ENCODE assay signal across 25 cellular contexts in genomic region chr1:168437821-168438220, GRCh38.
A peak's percentile ranks its signal among the peaks of the same experiment; 100 is the strongest.
DNase-seq lines count a peak whose midpoint lies in the region; ATAC-seq and TF ChIP-seq lines count a peak whose summit lies in the region.
"Had no signal": no experiment of that assay in that cellular context is flagged by ENCODE, and none has a peak within 500 bp of the region (broad histone marks: within the 10 kb centered on the region; RNA-seq: fewer than 3 reads in every experiment).

No MANE protein-coding gene starts in this region.

- no peak for DNase-seq in cardiac muscle cell (ENCODE audit: low read depth in 1 of 2, low spot score in 1 of 2)
- no peak for DNase-seq in Right ventricle myocardium superior
- peak in 8 of 10 donors; percentile 37 to 82 (median 66) for DNase-seq in dorsolateral prefrontal cortex
- peak; percentile 66 for DNase-seq in middle frontal gyrus (ENCODE audit: extremely low spot score, low spot score)
- DNase-seq in superior temporal gyrus (ENCODE audit: extremely low spot score): peak; percentile 64
- DNase-seq: BE2C; CD8-positive, alpha-beta memory T cell; DMS79 treated with DMSO at 0.1 percent for 48 hours; H9; IMR-90; KG1; NCI-H1092; NCI-H1417 treated with DMSO at 0.1 percent for 48 hours; NCI-H1694 treated with DMSO at 0.1 percent for 48 hours; NCI-H2081; NCI-H2227 treated with DMSO at 0.1 percent for 48 hours; NCI-H526 treated with DMSO at 0.1 percent for 48 hours; PC-9 had no signal

- H3K36me3 ChIP-seq in cardiac muscle cell: no peaks in the 10 kb centered on the region
- H3K36me3 ChIP-seq: BE2C, SJSA1 had no signal

- no peak for ATAC-seq in Right ventricle myocardium superior (ENCODE audit: poor library complexity)
- ATAC-seq in HG02798 (IDR thresholded peaks at IDR 0.05; ENCODE audit: poor library complexity, unreplicated experiment): no peak
- no peak for ATAC-seq in HG02610 (IDR thresholded peaks at IDR 0.05; ENCODE audit: unreplicated experiment)
- ATAC-seq in HG03159 (IDR thresholded peaks at IDR 0.05; ENCODE audit: unreplicated experiment): no peak
- ATAC-seq: GM23338, Right ventricle myocardium inferior had no signal

- intact Hi-C loops in Right ventricle myocardium superior (cut with DNase I) (no loop called here), dorsolateral prefrontal cortex (cut with DNase I) (loop anchor here (5.0 to 10.0 kb wide), 3 partner anchors 134 to 909 kb away; no protein-coding TSS in a partner anchor)

- peaks cover 15% of the 10 kb centered on the region for H3K4me1 ChIP-seq in cardiac muscle cell (ENCODE audit: low read depth)
- H3K4me1 ChIP-seq: SJSA1 had no signal

- H3K4me3 ChIP-seq in cardiac muscle cell: no peak overlapping the region
- no peak overlapping the region for H3K4me3 ChIP-seq in dorsolateral prefrontal cortex
- H3K4me3 ChIP-seq: GM23338, PC-9, SJSA1 had no signal

- H3K27ac ChIP-seq in cardiac muscle cell: peak overlapping the region; percentile 24
- H3K27ac ChIP-seq in dorsolateral prefrontal cortex: peak overlapping the region in 16 of 59 donors; percentile 5 to 69 (median 31)
- H3K27ac ChIP-seq: 22Rv1, PC-9, SJSA1 had no signal

- H3K27me3 ChIP-seq in cardiac muscle cell (no peaks in the 10 kb centered on the region), dorsolateral prefrontal cortex (peaks cover 0 to 2% (median 0%) of the 10 kb centered on the region in 45 donors)
- H3K27me3 ChIP-seq: BE2C, SJSA1 had no signal

- H3K9me3 ChIP-seq in cardiac muscle cell (ENCODE audit: low read depth): no peaks in the 10 kb centered on the region
- H3K9me3 ChIP-seq: BE2C, SJSA1 had no signal

- TF ChIP-seq CTCF in cardiac muscle cell (IDR thresholded peaks at IDR 0.05; ENCODE audit: low read depth, low read length) (no peak), dorsolateral prefrontal cortex (IDR thresholded peaks at IDR 0.05 in 54 of 56, conservative IDR thresholded peaks at IDR 0.05 in 2 of 56; ENCODE audit: low read depth in 1 of 56, partially characterized antibody in 56 of 56) (no peak)

Comparison
In these comparisons a context has a peak if more than half of its experiments do, and no peak if none do; other contexts are left out.
1. DNase-seq: peak in dorsolateral prefrontal cortex (8 of 10), middle frontal gyrus (single experiment) and superior temporal gyrus (single experiment); none in cardiac muscle cell (0 of 2) and Right ventricle myocardium superior (single experiment).